36 cellular contexts compared by ENCODE assay signal in genomic region chr15:80811781-80812180, GRCh38. TPM values are rescaled to one million over a fixed set of nuclear protein-coding genes. Genes with fewer than 3 reads are reported as not detected.
"Had no signal": no experiment of that assay in that cellular context is flagged by ENCODE, and none has a peak within 500 bp of the region (broad histone marks: within the 10 kb centered on the region; RNA-seq: fewer than 3 reads in every experiment).

No MANE protein-coding gene starts in this region.

- H3K9me3 ChIP-seq: SJCRH30 had no signal

- H2AFZ ChIP-seq: PC-9 had no signal

- H3K4me1 Mint-ChIP-seq: activated CD4-positive, alpha-beta memory T cell treated with anti-CD3 and anti-CD28 coated beads, Interleukin-2, amount 10 ng/mL, durations not matched to agents 7 days and 5 days; activated CD8-positive, alpha-beta memory T cell treated with anti-CD3 and anti-CD28 coated beads, Interleukin-2, amount 10 ng/mL, durations not matched to agents 7 days and 5 days; activated naive CD4-positive, alpha-beta T cell treated with anti-CD3 and anti-CD28 coated beads, Interleukin-2, amount 10 ng/mL, durations not matched to agents 7 days and 5 days; activated naive CD8-positive, alpha-beta T cell treated with anti-CD3 and anti-CD28 coated beads, Interleukin-2, amount 50 U/mL, for 24 hours; brain had no signal

- H3K4me3 Mint-ChIP-seq: activated CD4-positive, alpha-beta memory T cell treated with anti-CD3 and anti-CD28 coated beads, Interleukin-2, amount 10 ng/mL, durations not matched to agents 7 days and 5 days; activated CD8-positive, alpha-beta memory T cell treated with anti-CD3 and anti-CD28 coated beads, Interleukin-2, amount 10 ng/mL, durations not matched to agents 7 days and 5 days; activated naive CD4-positive, alpha-beta T cell treated with anti-CD3 and anti-CD28 coated beads, Interleukin-2, amount 10 ng/mL, durations not matched to agents 7 days and 5 days; activated naive CD8-positive, alpha-beta T cell; activated naive CD8-positive, alpha-beta T cell treated with anti-CD3 and anti-CD28 coated beads, Interleukin-2, amount 50 U/mL, for 24 hours; brain had no signal

- H3K9me3 Mint-ChIP-seq: activated CD4-positive, alpha-beta memory T cell treated with anti-CD3 and anti-CD28 coated beads, Interleukin-2, amount 10 ng/mL, durations not matched to agents 7 days and 5 days; activated naive CD4-positive, alpha-beta T cell treated with anti-CD3 and anti-CD28 coated beads, Interleukin-2, amount 10 ng/mL, durations not matched to agents 7 days and 5 days; activated naive CD8-positive, alpha-beta T cell treated with anti-CD3 and anti-CD28 coated beads, Interleukin-2, amount 50 U/mL, for 24 hours had no signal

- H3K27ac Mint-ChIP-seq: activated CD4-positive, alpha-beta memory T cell treated with anti-CD3 and anti-CD28 coated beads, Interleukin-2, amount 10 ng/mL, durations not matched to agents 7 days and 5 days; activated CD8-positive, alpha-beta memory T cell treated with anti-CD3 and anti-CD28 coated beads, Interleukin-2, amount 10 ng/mL, durations not matched to agents 7 days and 5 days; activated naive CD4-positive, alpha-beta T cell treated with anti-CD3 and anti-CD28 coated beads, Interleukin-2, amount 10 ng/mL, durations not matched to agents 7 days and 5 days; activated naive CD8-positive, alpha-beta T cell; activated naive CD8-positive, alpha-beta T cell treated with anti-CD3 and anti-CD28 coated beads, Interleukin-2, amount 50 U/mL, for 24 hours; brain had no signal

- H3K4me1 ChIP-seq: SJCRH30 had no signal

- ATAC-seq: activated CD8-positive, alpha-beta memory T cell treated with anti-CD3 and anti-CD28 coated beads, Interleukin-2, amount 10 ng/mL, durations not matched to agents 7 days and 5 days; activated naive CD8-positive, alpha-beta T cell treated with anti-CD3 and anti-CD28 coated beads, Interleukin-2, amount 50 U/mL, for 24 hours; Right ventricle myocardium inferior had no signal

- DNase-seq: activated CD4-positive, alpha-beta memory T cell treated with anti-CD3 and anti-CD28 coated beads, Interleukin-2, amount 10 ng/mL, durations not matched to agents 7 days and 5 days; activated CD4-positive, alpha-beta T cell treated with anti-CD3 and anti-CD28 coated beads for 1 hour; activated CD4-positive, alpha-beta T cell treated with anti-CD3 and anti-CD28 coated beads for 48 hours; activated CD4-positive, CD25-positive, alpha-beta regulatory T cell; activated CD8-positive, alpha-beta memory T cell treated with anti-CD3 and anti-CD28 coated beads for 24 hours; activated CD8-positive, alpha-beta memory T cell treated with anti-CD3 and anti-CD28 coated beads, Interleukin-2, amount 10 ng/mL, durations not matched to agents 7 days and 5 days; activated CD8-positive, alpha-beta memory T cell treated with anti-CD3 and anti-CD28 coated beads, Interleukin-2, amount 50 U/mL, for 48 hours; activated effector memory CD4-positive, alpha-beta T cell treated with Interleukin-2 at 50 U/mL for 16 hours; activated naive CD4-positive, alpha-beta T cell treated with anti-CD3 and anti-CD28 coated beads, Interleukin-2, amount 10 ng/mL, durations not matched to agents 7 days and 5 days; activated naive CD8-positive, alpha-beta T cell treated with anti-CD3 and anti-CD28 coated beads, Interleukin-2, amount 50 U/mL, for 24 hours; activated T-cell treated with anti-CD3 and anti-CD28 coated beads, Interleukin-2, amount 50 U/mL, for 48 hours; anterior cingulate cortex; caudate nucleus; cerebellar nuclear complex; MM.1S; MV-4-11; NCI-H1105; NCI-H1417 treated with DMSO at 0.1 percent for 48 hours; NCI-H187 treated with DMSO at 0.1 percent for 48 hours; NCI-H2107; NCI-H2171; NCI-H446 treated with DMSO at 0.1 percent for 48 hours; NCI-H526; NCI-H82; PC-9; SJCRH30; T1000; WERI-Rb-1 had no signal

- H3K36me3 ChIP-seq: SJCRH30, WERI-Rb-1 had no signal

- H3K4me2 ChIP-seq: KMS-11, PC-9 had no signal

- H3K4me3 ChIP-seq: PC-9, SJCRH30, SK-N-MC had no signal

- H3K27me3 ChIP-seq: SJCRH30 had no signal

- H3K36me3 Mint-ChIP-seq: activated CD8-positive, alpha-beta memory T cell treated with anti-CD3 and anti-CD28 coated beads, Interleukin-2, amount 10 ng/mL, durations not matched to agents 7 days and 5 days; activated naive CD4-positive, alpha-beta T cell treated with anti-CD3 and anti-CD28 coated beads, Interleukin-2, amount 10 ng/mL, durations not matched to agents 7 days and 5 days; activated naive CD8-positive, alpha-beta T cell; brain had no signal

- H3K27ac ChIP-seq: KMS-11, PC-9, RWPE1, SJCRH30, SK-N-MC, WERI-Rb-1 had no signal

RNA-seq across cellular contexts. Expression of gene CEMIP, which starts 32.6 kb away (rescaled TPM):
- total RNA-seq: activated CD4-positive, alpha-beta memory T cell treated with anti-CD3 and anti-CD28 coated beads, Interleukin-2, amount 10 ng/mL, durations not matched to agents 7 days and 5 days; activated CD8-positive, alpha-beta memory T cell treated with anti-CD3 and anti-CD28 coated beads, Interleukin-2, amount 10 ng/mL, durations not matched to agents 7 days and 5 days; OCI-LY7; T-helper 1 cell treated with Interleukin-12 subunit alpha and Interleukin-12 subunit beta and Interleukin-4 antibody, amounts not matched to agents 30 ng/mL and 1 ng/mL, for 36 hours had no signal
